13 cellular contexts compared by ENCODE assay signal in genomic region chrX:64427787-64428186, GRCh38. TPM values are rescaled to one million over a fixed set of nuclear protein-coding genes. Genes with fewer than 3 reads are reported as not detected.
DNase-seq lines count a peak whose midpoint lies in the region; ATAC-seq and TF ChIP-seq lines count a peak whose summit lies in the region.
"Had no signal": no experiment of that assay in that cellular context is flagged by ENCODE, and none has a peak within 500 bp of the region (broad histone marks: within the 10 kb centered on the region; RNA-seq: fewer than 3 reads in every experiment).

No MANE protein-coding gene starts in this region.

- DNase-seq in posterior vena cava (ENCODE audit: low spot score), result no peak
- no peak for DNase-seq in glutamatergic neuron
- no peak for DNase-seq in MV-4-11 (lab: John Stamatoyannopoulos, UW)
- no peak for DNase-seq in natural killer cell
- DNase-seq: activated CD4-positive, alpha-beta T cell treated with anti-CD3 and anti-CD28 coated beads, Interleukin-2, amount 50 U/mL, for 48 hours; Caco-2; small intestine had no signal

- no peak overlapping the region for H3K27ac ChIP-seq in OCI-LY3 (ENCODE audit: low read length)
- H3K27ac ChIP-seq: SK-N-MC had no signal

- ATAC-seq in GM18520 (IDR thresholded peaks at IDR 0.05; ENCODE audit: unreplicated experiment) (peak; percentile 95), GM21367 (IDR thresholded peaks at IDR 0.05; ENCODE audit: unreplicated experiment) (peak; percentile 92), HG03025 (IDR thresholded peaks at IDR 0.05; ENCODE audit: low FRiP score, unreplicated experiment) (peak; percentile 65), natural killer cell (no peak)

- H3K4me3 Mint-ChIP-seq in glutamatergic neuron (ENCODE audit: unreplicated experiment) (no peak overlapping the region), natural killer cell (no peak overlapping the region)

- H3K4me1 Mint-ChIP-seq in glutamatergic neuron (ENCODE audit: low read depth, unreplicated experiment) (no peaks in the 10 kb centered on the region), natural killer cell (no peaks in the 10 kb centered on the region)

- TF ChIP-seq CTCF in OCI-LY3 (IDR thresholded peaks at IDR 0.05; ENCODE audit: low read depth, low read length) (no peak), glutamatergic neuron (IDR thresholded peaks at IDR 0.05; ENCODE audit: partially characterized antibody, unreplicated experiment) (no peak), natural killer cell (IDR thresholded peaks at IDR 0.05) (no peak)

- H3K4me1 ChIP-seq in OCI-LY3 (ENCODE audit: low read length), result peaks cover 14% of the 10 kb centered on the region
- H3K4me1 ChIP-seq: Caco-2 had no signal

- H3K27me3 Mint-ChIP-seq in glutamatergic neuron (ENCODE audit: unreplicated experiment) (no peaks in the 10 kb centered on the region), natural killer cell (ENCODE audit: low read depth in 2 of 2) (peaks cover 0 to 16% of the 10 kb centered on the region in 2 donors)

- intact Hi-C loops in posterior vena cava (cut with DNase I) (no loop called here), natural killer cell (cut with micrococcal nuclease) (no loop called here)

- peak overlapping the region; percentile 7; the same call in 1 of the 2 replicates for H3K4me2 ChIP-seq in OCI-LY3 (ENCODE audit: low read length)

- no peaks in the 10 kb centered on the region for H3K36me3 ChIP-seq in OCI-LY3 (replicated peaks; ENCODE audit: low read depth, low read length)

- no peak overlapping the region for H3K27ac Mint-ChIP-seq in glutamatergic neuron (ENCODE audit: unreplicated experiment)
- no peak overlapping the region for H3K27ac Mint-ChIP-seq in natural killer cell

- no peaks in the 10 kb centered on the region for H4K20me1 ChIP-seq in OCI-LY3 (ENCODE audit: insufficient read depth, low read length)

- H3K36me3 Mint-ChIP-seq in glutamatergic neuron (ENCODE audit: unreplicated experiment) (no peaks in the 10 kb centered on the region), natural killer cell (no peaks in the 10 kb centered on the region)

- no peaks in the 10 kb centered on the region for H3K79me2 ChIP-seq in OCI-LY3 (ENCODE audit: low read length)

- H3K9ac ChIP-seq in OCI-LY3 (ENCODE audit: low read length), result no peak overlapping the region

- no peaks in the 10 kb centered on the region for H3K9me3 Mint-ChIP-seq in glutamatergic neuron (ENCODE audit: unreplicated experiment)
- H3K9me3 Mint-ChIP-seq in natural killer cell, result no peaks in the 10 kb centered on the region

- H3K4me3 ChIP-seq in OCI-LY3 (ENCODE audit: low read length), result no peak overlapping the region
- H3K4me3 ChIP-seq: SK-N-MC had no signal

- no peaks in the 10 kb centered on the region for H3K27me3 ChIP-seq in OCI-LY3 (ENCODE audit: low read depth, low read length)

- 0 out of 2 replicates have a peak overlapping the region, but pooled peaks have one; percentile 23 for H2AFZ ChIP-seq in OCI-LY3 (ENCODE audit: low read depth, low read length)

- no peaks in the 10 kb centered on the region for H3K9me3 ChIP-seq in OCI-LY3 (ENCODE audit: insufficient read depth, low read length)
- H3K9me3 ChIP-seq: Caco-2 had no signal

RNA-seq across cellular contexts. Expression of gene MTMR8, which starts 32.5 kb away (rescaled TPM):
- 1 to 10 TPM; 4.9 to 5.2 TPM for total RNA-seq in posterior vena cava
- 2.2 TPM for total RNA-seq in glutamatergic neuron (ENCODE audit: unreplicated experiment)
- total RNA-seq in natural killer cell, result 1 to 10 TPM; 5.7 to 9.3 (median 7.9) TPM
- total RNA-seq: myocyte had no signal

Comparison
In these comparisons a context has a peak if more than half of its experiments do, and no peak if none do; other contexts are left out.
1. ATAC-seq: peak in GM18520 (single experiment), GM21367 (single experiment) and HG03025 (single experiment); none in natural killer cell (0 of 3).